Comparison of ENCODE assay signal across 8 cellular contexts in genomic region chrX:153968255-153968654, GRCh38. TPM values are rescaled to one million over a fixed set of nuclear protein-coding genes. Genes with fewer than 3 reads are reported as not detected.
A peak's percentile ranks its signal among the peaks of the same experiment; 100 is the strongest.
DNase-seq lines count a peak whose midpoint lies in the region; ATAC-seq and TF ChIP-seq lines count a peak whose summit lies in the region.

No MANE protein-coding gene starts in this region.

- H2BK120ac ChIP-seq in mesenchymal stem cell (ENCODE audit: low read depth, low read length) = no peak overlapping the region

- no peaks in the 10 kb centered on the region for H3K79me1 ChIP-seq in mesenchymal stem cell (replicated peaks; ENCODE audit: low read length, poor library complexity, severe bottlenecking)

- peaks cover 10% of the 10 kb centered on the region for H3K36me3 ChIP-seq in right atrium auricular region
- H3K36me3 ChIP-seq in mesenchymal stem cell (ENCODE audit: control insufficient read depth in 1 of 2, insufficient read depth in 2 of 2, low read depth in 1 of 2, low read length in 2 of 2) = peaks cover under 1 to 39% of the 10 kb centered on the region in 2 experiments
- peaks cover 0 to 11% (median 7%) of the 10 kb centered on the region in 4 donors for H3K36me3 ChIP-seq in upper lobe of left lung

- no peak for ATAC-seq in Right ventricle myocardium superior (ENCODE audit: poor library complexity)
- ATAC-seq in upper lobe of left lung (ENCODE audit: low FRiP score in 2 of 2) = no peak
- ATAC-seq in HG03442 (IDR thresholded peaks at IDR 0.05; ENCODE audit: unreplicated experiment) = no peak

- H2AK5ac ChIP-seq in mesenchymal stem cell (ENCODE audit: low read length, severe bottlenecking) = no peak overlapping the region

- no peaks in the 10 kb centered on the region for H3K27me3 ChIP-seq in right atrium auricular region
- H3K27me3 ChIP-seq in mesenchymal stem cell (ENCODE audit: control insufficient read depth in 1 of 2, insufficient read depth in 1 of 2, low read length in 2 of 2) = peaks cover 0 to 4% of the 10 kb centered on the region in 2 experiments
- no peaks in the 10 kb centered on the region for H3K27me3 ChIP-seq in upper lobe of left lung

- TF ChIP-seq CTCF in right atrium auricular region (IDR thresholded peaks at IDR 0.05) (no peak), upper lobe of left lung (IDR thresholded peaks at IDR 0.05) (no peak)

- peak overlapping the region; percentile 87 for H3K9ac ChIP-seq in mesenchymal stem cell (ENCODE audit: low read length)

- H2BK15ac ChIP-seq in mesenchymal stem cell (ENCODE audit: low read depth, poor library complexity, severe bottlenecking) = no peak overlapping the region

- no peak overlapping the region for H2BK5ac ChIP-seq in mesenchymal stem cell (ENCODE audit: low read depth, low read length, poor library complexity, severe bottlenecking)

- no peak overlapping the region for H3K14ac ChIP-seq in mesenchymal stem cell (ENCODE audit: low read length in 2 of 2)

- 65% methylated on average over 8 of the region's 9 CpGs for WGBS in mesenchymal stem cell
- 40 to 79% methylated on average over 9 of the region's 9 CpGs for WGBS in upper lobe of left lung, 2 donors

- H3K4me1 ChIP-seq in right atrium auricular region = peaks cover 0 to 58% of the 10 kb centered on the region in 2 donors
- peaks cover 36% of the 10 kb centered on the region for H3K4me1 ChIP-seq in mesenchymal stem cell (ENCODE audit: control insufficient read depth, insufficient read depth, low read depth, low read length)
- H3K4me1 ChIP-seq in upper lobe of left lung = peaks cover 32 to 55% (median 34%) of the 10 kb centered on the region in 4 donors

- no peak overlapping the region for H3K4ac ChIP-seq in mesenchymal stem cell (ENCODE audit: low read depth in 1 of 2, low read length in 2 of 2)

- H3K27ac ChIP-seq in right atrium auricular region = peak overlapping the region; percentile 23 to 99
- peak overlapping the region; percentile 98 for H3K27ac ChIP-seq in angular gyrus (ENCODE audit: low read depth, low read length)
- H3K27ac ChIP-seq in mesenchymal stem cell (ENCODE audit: low read length, poor library complexity, severe bottlenecking) = no peak overlapping the region
- H3K27ac ChIP-seq in upper lobe of left lung = peak overlapping the region in 3 of 4 donors; percentile 95 to 100 (median 100)

- no peak for TF ChIP-seq POLR2A in upper lobe of left lung (IDR thresholded peaks at IDR 0.05)

- peak overlapping the region; percentile 81 for H3K4me2 ChIP-seq in mesenchymal stem cell (ENCODE audit: low read length, poor library complexity, severe bottlenecking)

- H3K18ac ChIP-seq in mesenchymal stem cell (ENCODE audit: low read depth in 1 of 2, low read length in 2 of 2) = no peak overlapping the region

- H2AFZ ChIP-seq in mesenchymal stem cell (ENCODE audit: low read depth, low read length) = no peak overlapping the region

- H2BK12ac ChIP-seq in mesenchymal stem cell (ENCODE audit: low read length in 2 of 2) = no peak overlapping the region

- H3K4me3 ChIP-seq in right atrium auricular region = no peak overlapping the region
- peak overlapping the region in 1 of 2 experiments; percentile 99 for H3K4me3 ChIP-seq in mesenchymal stem cell (ENCODE audit: insufficient read depth in 1 of 2, low read depth in 1 of 2, low read length in 2 of 2)
- H3K4me3 ChIP-seq in upper lobe of left lung = peak overlapping the region in 1 of 4 donors; percentile 90

- H3K9me3 ChIP-seq in right atrium auricular region (no peaks in the 10 kb centered on the region), mesenchymal stem cell (ENCODE audit: control insufficient read depth, low read length) (no peaks in the 10 kb centered on the region), upper lobe of left lung (peaks cover 0 to 10% (median 0%) of the 10 kb centered on the region in 4 donors)

- intact Hi-C loops in Right ventricle myocardium superior (cut with DNase I) = no loop called here

- no peak overlapping the region for H4K91ac ChIP-seq in mesenchymal stem cell (ENCODE audit: low read length)

- H3K23ac ChIP-seq in mesenchymal stem cell (ENCODE audit: low read length in 2 of 2) = no peak overlapping the region

- in situ Hi-C loops in KBM-7 (cut with MboI; ENCODE audit: low pct_unique_long_range_greater_than_20kb, low sequenced_read_pairs) = no loop called here

- DNase-seq in right atrium auricular region (ENCODE audit: low spot score) (no peak), Right ventricle myocardium superior (no peak), mesenchymal stem cell (no peak), upper lobe of left lung (no peak), KBM-7 (no peak), ureter (ENCODE audit: low spot score) (no peak)

- no peak overlapping the region for H4K8ac ChIP-seq in mesenchymal stem cell (ENCODE audit: low read length)

- no peak for TF ChIP-seq EP300 in upper lobe of left lung (IDR thresholded peaks at IDR 0.05)

RNA-seq across cellular contexts. Expression of gene HCFC1, which starts 3.4 kb away (rescaled TPM):
- total RNA-seq in right atrium auricular region (10 to 100 TPM; 40.8 to 54.7 TPM), Right ventricle myocardium superior (24.7 TPM), upper lobe of left lung (10 to 100 TPM; 40.8 to 78.9 (median 52.2) TPM), ureter (73.9 TPM)
- polyA plus RNA-seq in mesenchymal stem cell (2013, experiment 1 of 2) = 27.2 TPM
- 23.7 TPM for polyA plus RNA-seq in mesenchymal stem cell (2013, experiment 2 of 2)

RNA-seq across cellular contexts. Expression of gene TMEM187, which starts 4.3 kb away (rescaled TPM):
- total RNA-seq in right atrium auricular region (1 to 10 TPM; 4.7 to 6.4 TPM), Right ventricle myocardium superior (7.1 TPM), upper lobe of left lung (10 to 100 TPM in 2 of 6 donors, 1 to 10 TPM in 4; 2.1 to 17.7 (median 5.0) TPM), ureter (12.8 TPM)
- polyA plus RNA-seq in mesenchymal stem cell (2013, experiment 1 of 2) = 5.8 TPM
- 5.5 TPM for polyA plus RNA-seq in mesenchymal stem cell (2013, experiment 2 of 2)

RNA-seq across cellular contexts. Expression of gene RENBP, which starts 23.8 kb away (rescaled TPM):
- total RNA-seq in right atrium auricular region (10 to 100 TPM in 1 of 2 donors, 1 to 10 TPM in 1; 6.2 to 10.6 TPM), Right ventricle myocardium superior (11.1 TPM), upper lobe of left lung (10 to 100 TPM; 32.8 to 81.7 (median 54.5) TPM), ureter (7.4 TPM)
- 20.4 TPM for polyA plus RNA-seq in mesenchymal stem cell (2013, experiment 1 of 2)
- 17.0 TPM for polyA plus RNA-seq in mesenchymal stem cell (2013, experiment 2 of 2)

RNA-seq across cellular contexts. Expression of gene NAA10, which starts 33.4 kb away (rescaled TPM):
- total RNA-seq in right atrium auricular region = 10 to 100 TPM; 66.5 to 70.2 TPM
- total RNA-seq in Right ventricle myocardium superior = 70.4 TPM
- polyA plus RNA-seq in mesenchymal stem cell (2013, experiment 1 of 2) = 173 TPM
- polyA plus RNA-seq in mesenchymal stem cell (2013, experiment 2 of 2) = 171 TPM
- total RNA-seq in upper lobe of left lung = 100 to 1,000 TPM in 2 of 6 donors, 10 to 100 TPM in 4; 30.7 to 116 (median 76.2) TPM
- 83.7 TPM for total RNA-seq in ureter

RNA-seq across cellular contexts. Expression of gene ARHGAP4, which starts 42.2 kb away (rescaled TPM):
- total RNA-seq in right atrium auricular region (1 to 10 TPM; 7.6 to 8.9 TPM), Right ventricle myocardium superior (10.3 TPM), upper lobe of left lung (100 to 1,000 TPM in 2 of 6 donors, 10 to 100 TPM in 4; 33.4 to 353 (median 82.6) TPM), ureter (43.7 TPM)
- 0.83 TPM for polyA plus RNA-seq in mesenchymal stem cell (2013, experiment 1 of 2)
- 1.1 TPM for polyA plus RNA-seq in mesenchymal stem cell (2013, experiment 2 of 2)
